Comparison of ENCODE assay signal across 23 cellular contexts in the genomic region with DNA sequence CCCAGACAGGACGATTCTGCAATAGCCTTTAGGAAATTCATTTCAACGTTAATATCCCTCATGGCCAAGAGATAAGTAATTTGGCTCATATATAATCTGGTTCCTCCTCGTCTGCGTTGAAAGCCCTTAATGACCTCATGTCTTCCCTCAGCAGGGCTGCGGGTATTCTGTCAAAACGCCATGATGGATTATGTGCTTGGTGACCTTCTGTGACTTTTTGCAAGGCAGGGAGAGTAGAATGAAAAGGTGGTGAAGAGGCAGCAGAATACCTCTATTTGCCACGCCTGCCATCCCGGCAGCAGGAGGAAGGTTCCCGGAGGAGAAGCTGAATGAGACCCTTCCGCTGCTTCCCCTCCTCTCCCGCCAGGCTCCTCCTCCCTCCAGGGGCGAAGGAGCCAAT. TPM values are rescaled to one million over a fixed set of nuclear protein-coding genes. Genes with fewer than 3 reads are reported as not detected.
A peak's percentile ranks its signal among the peaks of the same experiment; 100 is the strongest.
DNase-seq lines count a peak whose midpoint lies in the region; ATAC-seq, FAIRE-seq and TF ChIP-seq lines count a peak whose summit lies in the region.
"Had no signal": no experiment of that assay in that cellular context is flagged by ENCODE, and none has a peak within 500 bp of the region (broad histone marks: within the 10 kb centered on the region; RNA-seq: fewer than 3 reads in every experiment).

No MANE protein-coding gene starts in this region.

- no peak overlapping the region for H3K4me3 ChIP-seq in H7 (ENCODE audit: insufficient read depth, low read depth, low read length)
- H3K4me3 ChIP-seq in WERI-Rb-1 (ENCODE audit: low read depth, low read length), result no peak overlapping the region
- H3K4me3 ChIP-seq in testis, result no peak overlapping the region
- H3K4me3 ChIP-seq in MG63, result no peak overlapping the region
- H3K4me3 ChIP-seq: SJSA1 had no signal

- H3K9me3 ChIP-seq in WERI-Rb-1 (ENCODE audit: severe bottlenecking) (no peaks in the 10 kb centered on the region), testis (no peaks in the 10 kb centered on the region), MG63 (no peaks in the 10 kb centered on the region)
- H3K9me3 ChIP-seq: BE2C, SJSA1 had no signal

- WGBS in testis, 2 donors, result 9 to 20% methylated on average over 12 of the region's 12 CpGs

- H3K27ac ChIP-seq in WERI-Rb-1 (no peak overlapping the region), testis (no peak overlapping the region)
- H3K27ac ChIP-seq: SJSA1 had no signal

- H3K36me3 Mint-ChIP-seq in neural crest cell (ENCODE audit: low read depth), result no peaks in the 10 kb centered on the region

- peaks cover 24% of the 10 kb centered on the region for H3K4me1 Mint-ChIP-seq in neural crest cell

- H3K9me3 Mint-ChIP-seq in neural crest cell, result no peaks in the 10 kb centered on the region

- no peak for TF ChIP-seq POLR2A in testis (IDR thresholded peaks at IDR 0.05)

- H3K27me3 Mint-ChIP-seq in neural crest cell (ENCODE audit: low read depth), result peaks cover 4% of the 10 kb centered on the region

- FAIRE-seq in D721Med (lab: Jason Lieb, UNC), result peak; percentile 67
- FAIRE-seq: GM12891 had no signal

- H3K36me3 ChIP-seq in H7 (replicated peaks; ENCODE audit: control insufficient read depth, insufficient read depth, low read length) (no peaks in the 10 kb centered on the region), WERI-Rb-1 (no peaks in the 10 kb centered on the region), testis (ENCODE audit: low read depth, missing control alignments) (no peaks in the 10 kb centered on the region), MG63 (no peaks in the 10 kb centered on the region)
- H3K36me3 ChIP-seq: BE2C, SJSA1 had no signal

- DNase-seq in D721Med (ENCODE audit: insufficient read length, low spot score) (no peak), H7 (peak; percentile 14), WERI-Rb-1 (peak; percentile 34), neural crest cell (ENCODE audit: low read depth, low spot score) (no peak), testis (no peak), MG63 (no peak)
- DNase-seq: BE2C, DMS79 treated with DMSO at 0.1 percent for 48 hours, GOT3, IMR-90, MV-4-11, NCI-H1105 treated with DMSO at 0.1 percent for 48 hours, NCI-H1694 treated with DMSO at 0.1 percent for 48 hours, NCI-H2081 treated with DMSO at 0.1 percent for 48 hours, NCI-H510A, NCI-H774 had no signal

- H3K27me3 ChIP-seq in H7 (ENCODE audit: control insufficient read depth, insufficient read depth, low read length) (no peaks in the 10 kb centered on the region), WERI-Rb-1 (ENCODE audit: insufficient read depth, low read depth, severe bottlenecking) (no peaks in the 10 kb centered on the region), testis (no peaks in the 10 kb centered on the region), MG63 (no peaks in the 10 kb centered on the region; the same call in 1 of the 2 replicates)

- H3K4me3 Mint-ChIP-seq in neural crest cell, result peak overlapping the region; percentile 33

- ATAC-seq in HG03175 (IDR thresholded peaks at IDR 0.05; ENCODE audit: unreplicated experiment) (no peak), GM18502 (IDR thresholded peaks at IDR 0.05; ENCODE audit: poor library complexity, unreplicated experiment) (no peak)
- ATAC-seq: HCT116, Right ventricle myocardium inferior had no signal

- TF ChIP-seq CTCF in D721Med (IDR thresholded peaks at IDR 0.05; ENCODE audit: insufficient read depth, missing control alignments), result no peak
- TF ChIP-seq CTCF in WERI-Rb-1 (IDR thresholded peaks at IDR 0.05; ENCODE audit: low read depth, low read length), result no peak
- TF ChIP-seq CTCF in neural crest cell (conservative IDR thresholded peaks at IDR 0.05), result no peak
- TF ChIP-seq CTCF in testis (IDR thresholded peaks at IDR 0.05), result no peak

- H3K4me1 ChIP-seq in testis, result no peaks in the 10 kb centered on the region
- H3K4me1 ChIP-seq: BE2C had no signal

- intact Hi-C loops in testis (cut with DNase I; ENCODE audit: low total_unique reads), result no loop called here

- no peak overlapping the region for H3K27ac Mint-ChIP-seq in neural crest cell (ENCODE audit: unreplicated experiment)

RNA-seq across cellular contexts. Expression of a gene that starts 41.1 kb away (rescaled TPM):
- not detected in 2 replicates for total RNA-seq in H7 (2014; rRNA removed; shearing (Covaris generic))
- total RNA-seq in neural crest cell (not detected in 2 replicates), testis (10 to 100 TPM; 23.8 to 54.6 TPM)
- polyA plus RNA-seq in testis (ENCODE audit: insufficient read depth, low read depth, low replicate concordance), result 66.5 TPM
- not detected in 2 replicates for total RNA-seq in MG63 (2014; rRNA removed; shearing (Covaris generic); ENCODE audit: low replicate concordance)
- total RNA-seq: A673, IMR-90, Right ventricle myocardium inferior, SJSA1 had no signal
- polyA plus RNA-seq: IMR-90 had no signal

Comparison
In these comparisons a context has a peak if more than half of its experiments do, and no peak if none do; other contexts are left out.
1. DNase-seq: peak in H7 (single experiment) and WERI-Rb-1 (single experiment); none in D721Med (single experiment), neural crest cell (single experiment), testis (single experiment) and MG63 (single experiment).
2. RNA of a gene that starts 41.1 kb away (total RNA-seq): 23.8 to 54.6 TPM in testis; not detected in H7, not detected in neural crest cell and not detected in MG63; every median in the first group is over 10 times any median in the second.